34 cellular contexts compared by ENCODE assay signal in the genomic region with DNA sequence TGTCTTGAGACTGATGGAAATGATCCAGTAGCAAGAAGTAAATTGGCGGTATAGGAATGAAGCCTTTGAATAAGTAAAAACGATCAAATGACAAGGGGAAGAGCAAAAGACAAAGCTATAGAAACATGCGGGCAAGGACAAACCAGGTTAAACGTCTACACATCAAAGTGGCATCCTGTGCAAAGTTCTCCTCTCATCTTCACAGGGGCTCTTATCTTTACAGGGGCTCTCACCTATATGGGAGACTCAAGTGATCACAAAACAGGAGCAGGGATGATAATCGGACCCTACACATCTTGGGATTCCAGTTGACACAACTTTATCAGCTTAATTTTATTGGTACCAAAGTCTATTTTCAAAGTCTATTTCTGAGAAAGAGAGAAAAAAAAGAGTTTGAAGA.
"Had no signal": no experiment of that assay in that cellular context is flagged by ENCODE, and none has a peak within 500 bp of the region (broad histone marks: within the 10 kb centered on the region; RNA-seq: fewer than 3 reads in every experiment).

No MANE protein-coding gene starts in this region.

- H3K27me3 ChIP-seq: MG63 had no signal

- H3K4me3 ChIP-seq: MG63 had no signal

- H3K36me3 ChIP-seq: MG63 had no signal

- H3K9me3 ChIP-seq: MG63 had no signal

- DNase-seq: Karpas-422, Kasumi-1, MG63, MM.1S, MV-4-11, NCI-H1048, NCI-H1092, NCI-H1092 treated with DMSO at 0.1 percent for 48 hours, NCI-H1105, NCI-H1105 treated with DMSO at 0.1 percent for 48 hours, NCI-H1417, NCI-H1417 treated with DMSO at 0.1 percent for 48 hours, NCI-H1436, NCI-H1436 treated with DMSO at 0.1 percent for 48 hours, NCI-H146, NCI-H1694, NCI-H1694 treated with DMSO at 0.1 percent for 48 hours, NCI-H187, NCI-H187 treated with DMSO at 0.1 percent for 48 hours, NCI-H1930, NCI-H2029, NCI-H2029 treated with DMSO at 0.1 percent for 48 hours, NCI-H2081 treated with DMSO at 0.1 percent for 48 hours, NCI-H2107, NCI-H2171, NCI-H2171 treated with DMSO at 0.1 percent for 48 hours, NCI-H2227 treated with DMSO at 0.1 percent for 48 hours, NCI-H226, NCI-H345, NCI-H446, NCI-H446 treated with DMSO at 0.1 percent for 48 hours, NCI-H510A, NCI-H510A treated with DMSO at 0.1 percent for 48 hours, NCI-H524 had no signal
